Comparison of ENCODE assay signal across 17 cellular contexts in genomic region chr11:22860241-22860640, GRCh38. TPM values are rescaled to one million over a fixed set of nuclear protein-coding genes. Genes with fewer than 3 reads are reported as not detected.
A peak's percentile ranks its signal among the peaks of the same experiment; 100 is the strongest.
DNase-seq lines count a peak whose midpoint lies in the region; ATAC-seq, FAIRE-seq and TF ChIP-seq lines count a peak whose summit lies in the region.
"Had no signal": no experiment of that assay in that cellular context is flagged by ENCODE, and none has a peak within 500 bp of the region (broad histone marks: within the 10 kb centered on the region; RNA-seq: fewer than 3 reads in every experiment).

Gene CCDC179 (minus strand): TSS chr11:22860474. CDS start chr11:22860421, 53 bp downstream.

- ATAC-seq in HepG2 = no peak
- ATAC-seq in right lobe of liver = no peak
- ATAC-seq in stimulated activated memory B cell treated with anti-CD40 and anti-IgM and Interleukin-4, amounts not matched to agents 10 μg/mL and 1 μg/mL and 100 μg/mL, for 72 hours = peak; percentile 36
- no peak for ATAC-seq in GM21576 (IDR thresholded peaks at IDR 0.05; ENCODE audit: unreplicated experiment)
- no peak for ATAC-seq in effector memory CD8-positive, alpha-beta T cell (replicated peaks)

- H3K4me2 ChIP-seq in HepG2 (ENCODE audit: low read depth, low read length) = no peak within 1 kb of the TSS
- H3K4me2 ChIP-seq: BLaER1 had no signal

- H3K4me1 ChIP-seq in HepG2 (ENCODE audit: insufficient read depth, low read length) = no peaks in the 10 kb centered on the region
- no peaks in the 10 kb centered on the region for H3K4me1 ChIP-seq in right lobe of liver
- no peaks in the 10 kb centered on the region for H3K4me1 ChIP-seq in endodermal cell (ENCODE audit: control insufficient read depth, insufficient read depth, low read length)
- H3K4me1 ChIP-seq: BLaER1, Caco-2 had no signal

- intact Hi-C loops in HepG2 (cut with micrococcal nuclease; ENCODE audit: unreplicated experiment) = no loop called here
- intact Hi-C loops in right lobe of liver (cut with DNase I) = no loop called here

- in situ Hi-C loops in HepG2 (cut with HindIII; ENCODE audit: extremely low pct_ligation_motif_present, low pct_unique_long_range_greater_than_20kb) = no loop called here

- TF ChIP-seq EP300 in HepG2 (IDR thresholded peaks at IDR 0.05; ENCODE audit: low read depth in 2 of 2, low read length in 2 of 2) = no peak
- TF ChIP-seq EP300 in HepG2 (CRISPR knock-in tag; IDR thresholded peaks at IDR 0.05; ENCODE audit: borderline replicate concordance) = no peak

- no peaks in the 10 kb centered on the region for H3K9me3 Mint-ChIP-seq in stimulated activated memory B cell treated with anti-CD40 and anti-IgM and Interleukin-4, amounts not matched to agents 10 μg/mL and 1 μg/mL and 100 μg/mL, for 72 hours
- H3K9me3 Mint-ChIP-seq in endodermal cell = no peaks in the 10 kb centered on the region
- no peaks in the 10 kb centered on the region for H3K9me3 Mint-ChIP-seq in effector memory CD8-positive, alpha-beta T cell
- H3K9me3 Mint-ChIP-seq: CD8-positive, alpha-beta memory T cell had no signal

- CTCF ChIA-PET in HepG2 (lab: Yijun Ruan, JAX; ENCODE audit: low intra/inter-chr PET ratio, low total read pairs) = no interaction called here

- H2AFZ ChIP-seq in HepG2 (ENCODE audit: low read length) = no peak within 1 kb of the TSS

- POLR2A ChIA-PET in HepG2 (lab: Yijun Ruan, JAX) = no interaction called here

- no peak for TF ChIP-seq RAD21 in HepG2 (CRISPR knock-in tag; IDR thresholded peaks at IDR 0.05)

- no peaks in the 10 kb centered on the region for H4K20me1 ChIP-seq in HepG2 (ENCODE audit: insufficient read depth, low read length)
- H4K20me1 ChIP-seq: BLaER1 had no signal

- H3K36me3 ChIP-seq in HepG2 (replicated peaks in 1 of 2; ENCODE audit: control insufficient read depth in 1 of 2, insufficient read depth in 2 of 2, low read length in 2 of 2) (no peaks in the 10 kb centered on the region), right lobe of liver (no peaks in the 10 kb centered on the region), endodermal cell (ENCODE audit: control insufficient read depth, insufficient read depth, low read length) (no peaks in the 10 kb centered on the region)
- H3K36me3 ChIP-seq: BLaER1 had no signal

- H3K27me3 Mint-ChIP-seq in stimulated activated memory B cell treated with anti-CD40 and anti-IgM and Interleukin-4, amounts not matched to agents 10 μg/mL and 1 μg/mL and 100 μg/mL, for 72 hours = no peaks in the 10 kb centered on the region
- H3K27me3 Mint-ChIP-seq in endodermal cell (ENCODE audit: insufficient read depth) = no peaks in the 10 kb centered on the region
- H3K27me3 Mint-ChIP-seq in effector memory CD8-positive, alpha-beta T cell = no peaks in the 10 kb centered on the region
- H3K27me3 Mint-ChIP-seq: CD8-positive, alpha-beta memory T cell had no signal

- TF ChIP-seq POLR2A in HepG2 (IDR thresholded peaks at IDR 0.05; ENCODE audit: insufficient read depth in 1 of 2, low read depth in 2 of 2, low read length in 2 of 2) (no peak), right lobe of liver (IDR thresholded peaks at IDR 0.05) (no peak)

- no peak for TF ChIP-seq CTCF in HepG2 (CRISPR knock-in tag; IDR thresholded peaks at IDR 0.05)
- TF ChIP-seq CTCF in right lobe of liver (IDR thresholded peaks at IDR 0.05) = no peak
- no peak for TF ChIP-seq CTCF in endodermal cell (conservative IDR thresholded peaks at IDR 0.05)

- no TSS peak for BruUV-seq in HepG2 (replicated peaks; lab: Mats Ljungman, UMichigan)

- no peaks in the 10 kb centered on the region for H3K79me2 ChIP-seq in HepG2 (ENCODE audit: insufficient read depth, low read length)

- H3K4me1 Mint-ChIP-seq in stimulated activated memory B cell treated with anti-CD40 and anti-IgM and Interleukin-4, amounts not matched to agents 10 μg/mL and 1 μg/mL and 100 μg/mL, for 72 hours = no peaks in the 10 kb centered on the region
- no peaks in the 10 kb centered on the region for H3K4me1 Mint-ChIP-seq in endodermal cell
- no peaks in the 10 kb centered on the region for H3K4me1 Mint-ChIP-seq in effector memory CD8-positive, alpha-beta T cell (ENCODE audit: low read depth in 2 of 2)
- H3K4me1 Mint-ChIP-seq: CD8-positive, alpha-beta memory T cell had no signal

- DNase-seq in HepG2 (ENCODE audit: low spot score) (no peak), right lobe of liver (no peak), iPS-NIHi7 (ENCODE audit: extremely low spot score) (peak; percentile 7), endodermal cell (no peak)
- no peak for DNase-seq in effector memory CD8-positive, alpha-beta T cell
- DNase-seq: 8988T; AML-193; Caco-2; CD8-positive, alpha-beta memory T cell; DMS53; GF-D8; HCEC 1CT had no signal

- no peak within 1 kb of the TSS for H3K27ac Mint-ChIP-seq in stimulated activated memory B cell treated with anti-CD40 and anti-IgM and Interleukin-4, amounts not matched to agents 10 μg/mL and 1 μg/mL and 100 μg/mL, for 72 hours
- no peak within 1 kb of the TSS for H3K27ac Mint-ChIP-seq in endodermal cell
- H3K27ac Mint-ChIP-seq in effector memory CD8-positive, alpha-beta T cell = no peak within 1 kb of the TSS

- no peak within 1 kb of the TSS for H3K9ac ChIP-seq in HepG2 (ENCODE audit: insufficient read depth, low read depth, low read length)
- no peak within 1 kb of the TSS for H3K9ac ChIP-seq in endodermal cell (ENCODE audit: extremely low read depth, low read length, poor library complexity, severe bottlenecking)
- H3K9ac ChIP-seq: BLaER1 had no signal

- H3K27me3 ChIP-seq in HepG2 (ENCODE audit: control insufficient read depth in 1 of 2, insufficient read depth in 2 of 2, low read length in 2 of 2) = no peaks in the 10 kb centered on the region
- H3K27me3 ChIP-seq in right lobe of liver = no peaks in the 10 kb centered on the region
- no peaks in the 10 kb centered on the region for H3K27me3 ChIP-seq in endodermal cell (ENCODE audit: control insufficient read depth, insufficient read depth, low read length, poor library complexity, severe bottlenecking)
- H3K27me3 ChIP-seq: BLaER1 had no signal

- 43% methylated on average over 4 of the region's 4 CpGs for WGBS in HepG2 (ENCODE audit: low lambda C conversion rate)
- no CpG with 5 or more reads among the region's 4 CpGs for WGBS in right lobe of liver (ENCODE audit: insufficient coverage, low coverage, low lambda C conversion rate, missing lambda C conversion rate)
- 86 to 87% methylated on average over 4 of the region's 4 CpGs for WGBS in endodermal cell (ENCODE audit: insufficient coverage in 1 of 2, insufficient read length in 1 of 2), 2 experiments

- H3K36me3 Mint-ChIP-seq in stimulated activated memory B cell treated with anti-CD40 and anti-IgM and Interleukin-4, amounts not matched to agents 10 μg/mL and 1 μg/mL and 100 μg/mL, for 72 hours = no peaks in the 10 kb centered on the region
- no peaks in the 10 kb centered on the region for H3K36me3 Mint-ChIP-seq in endodermal cell (ENCODE audit: low read depth)
- H3K36me3 Mint-ChIP-seq in effector memory CD8-positive, alpha-beta T cell (ENCODE audit: insufficient read depth) = no peaks in the 10 kb centered on the region

- no peak within 1 kb of the TSS for H3K4me3 Mint-ChIP-seq in stimulated activated memory B cell treated with anti-CD40 and anti-IgM and Interleukin-4, amounts not matched to agents 10 μg/mL and 1 μg/mL and 100 μg/mL, for 72 hours
- no peak within 1 kb of the TSS for H3K4me3 Mint-ChIP-seq in endodermal cell
- no peak within 1 kb of the TSS for H3K4me3 Mint-ChIP-seq in effector memory CD8-positive, alpha-beta T cell
- H3K4me3 Mint-ChIP-seq: CD8-positive, alpha-beta memory T cell had no signal

- H3K27ac ChIP-seq in HepG2 (ENCODE audit: extremely low read length, insufficient read depth, low read length) = no peak within 1 kb of the TSS
- H3K27ac ChIP-seq in right lobe of liver = no peak within 1 kb of the TSS
- H3K27ac ChIP-seq in endodermal cell (ENCODE audit: low read depth, low read length) = no peak within 1 kb of the TSS
- H3K27ac ChIP-seq: BLaER1 had no signal

- no peak for FAIRE-seq in HepG2 (lab: Jason Lieb, UNC)
- FAIRE-seq: GM19239, HTR-8/SVneo had no signal

- H3K4me3 ChIP-seq in HepG2 (replicated peaks in 1 of 3; ENCODE audit: insufficient read depth in 1 of 3, low read depth in 2 of 3, low read length in 3 of 3) (no peak within 1 kb of the TSS), right lobe of liver (no peak within 1 kb of the TSS), endodermal cell (ENCODE audit: low read length) (no peak within 1 kb of the TSS)
- H3K4me3 ChIP-seq: BLaER1 had no signal

- no peaks in the 10 kb centered on the region for H3K9me3 ChIP-seq in HepG2 (ENCODE audit: low read length)
- H3K9me3 ChIP-seq in right lobe of liver = no peaks in the 10 kb centered on the region
- H3K9me3 ChIP-seq in endodermal cell (ENCODE audit: control insufficient read depth, low read length) = no peaks in the 10 kb centered on the region
- H3K9me3 ChIP-seq: BLaER1, Caco-2 had no signal

TF ChIP-seq in HepG2, 621 proteins besides CTCF, POLR2A, EP300 and RAD21 (continues in another document):
- no peak for TF ChIP-seq IKZF4 (CRISPR knock-in tag; IDR thresholded peaks at IDR 0.05; ENCODE audit: borderline replicate concordance, low read depth, not compliant biosample characterization)
- TF ChIP-seq ZZZ3 (CRISPR knock-in tag; IDR thresholded peaks at IDR 0.05; ENCODE audit: borderline replicate concordance) = no peak

RNA-seq across cellular contexts. Expression of gene CCDC179, which starts in this region (rescaled TPM):
- total RNA-seq in HepG2 (2016; rRNA removed; fragmentation: Illumina TruSeq; extraction: Trizol) = not detected in 2 replicates
- not detected in 2 replicates for total RNA-seq in HepG2 (2016; cell fraction: cytosol; rRNA removed; fragmentation: Illumina TruSeq; extraction: Trizol; ENCODE audit: low read depth)
- total RNA-seq in HepG2 (2016; cell fraction: insoluble cytoplasmic fraction; rRNA removed; fragmentation: Illumina TruSeq; extraction: Trizol) = not detected in 2 replicates
- total RNA-seq in HepG2 (2016; cell fraction: membrane; rRNA removed; fragmentation: Illumina TruSeq; extraction: Trizol) = not detected in 2 replicates
- total RNA-seq in HepG2 (2016; cell fraction: nucleus; rRNA removed; fragmentation: Illumina TruSeq; extraction: Trizol) = not detected in 2 replicates
- polyA plus RNA-seq in HepG2 (2011; rRNA removed) = not detected in 2 replicates
- polyA plus RNA-seq in HepG2 (2011; cell fraction: cytosol; rRNA removed) = not detected in 2 replicates
- not detected in 2 replicates for polyA plus RNA-seq in HepG2 (2011; cell fraction: nucleus; rRNA removed)
- not detected in 2 replicates for polyA plus RNA-seq in HepG2 (2012)
- polyA plus RNA-seq in HepG2 (2016; cell fraction: cytosol; fragmentation: Illumina TruSeq; extraction: Trizol; ENCODE audit: low read depth) = not detected in 2 replicates
- polyA plus RNA-seq in HepG2 (2016; cell fraction: insoluble cytoplasmic fraction; fragmentation: Illumina TruSeq; extraction: Trizol; ENCODE audit: low read depth) = not detected in 2 replicates
- polyA plus RNA-seq in HepG2 (2016; cell fraction: membrane; fragmentation: Illumina TruSeq; extraction: Trizol; ENCODE audit: low read depth) = not detected in 2 replicates
- polyA plus RNA-seq in HepG2 (2016; cell fraction: nucleus; fragmentation: Illumina TruSeq; extraction: Trizol; ENCODE audit: insufficient read depth, low read depth) = not detected in 2 replicates
- polyA minus RNA-seq in HepG2 (2011; rRNA and poly(A)+ RNA removed; ENCODE audit: low replicate concordance) = not detected in 2 replicates
- polyA minus RNA-seq in HepG2 (2011; cell fraction: cytosol; rRNA and poly(A)+ RNA removed) = not detected in 2 replicates
- not detected in 2 replicates for polyA minus RNA-seq in HepG2 (2011; cell fraction: nucleus; rRNA and poly(A)+ RNA removed)
- total RNA-seq in right lobe of liver = not detected
- not detected for total RNA-seq in endodermal cell
- not detected for polyA plus RNA-seq in endodermal cell (2013, experiment 1 of 2)
- polyA plus RNA-seq in endodermal cell (2013, experiment 2 of 2) = not detected
- total RNA-seq: Caco-2; CD8-positive, alpha-beta memory T cell had no signal
- polyA plus RNA-seq: CD8-positive, alpha-beta memory T cell had no signal
